10 cellular contexts compared by ENCODE assay signal in the genomic region with DNA sequence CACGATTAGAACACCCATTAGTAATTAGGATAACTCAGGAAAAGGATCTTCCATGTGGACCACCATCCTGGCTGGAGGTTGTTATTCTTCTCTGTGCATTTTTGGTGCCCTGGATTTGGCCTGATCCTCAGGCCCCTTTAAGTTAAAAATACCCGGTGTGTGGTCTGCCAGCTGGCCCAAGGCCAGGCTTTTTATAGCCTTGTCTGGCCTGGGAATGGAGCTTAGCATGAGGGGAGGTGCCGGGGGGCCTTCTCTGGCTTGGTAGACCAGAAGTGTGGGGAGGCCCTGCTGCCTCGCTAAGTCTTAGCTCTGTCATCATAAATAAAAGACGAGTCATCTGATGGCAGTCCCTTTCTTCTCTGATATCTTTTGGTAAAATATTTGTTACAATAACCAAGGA.
DNase-seq lines count a peak whose midpoint lies in the region; ATAC-seq and TF ChIP-seq lines count a peak whose summit lies in the region.
"Had no signal": no experiment of that assay in that cellular context is flagged by ENCODE, and none has a peak within 500 bp of the region (broad histone marks: within the 10 kb centered on the region; RNA-seq: fewer than 3 reads in every experiment).

No MANE protein-coding gene starts in this region.

- no peak overlapping the region for H3K4me3 Mint-ChIP-seq in progenitor cell of endocrine pancreas (ENCODE audit: low read depth)

- in situ Hi-C loops in G401 (cut with HindIII; ENCODE audit: low sequenced_read_pairs), result no loop called here

- peak overlapping the region; percentile 49 for H3K4me3 ChIP-seq in coronary artery
- H3K4me3 ChIP-seq: HAP-1 had no signal

- peak overlapping the region; percentile 56 for H3K27ac Mint-ChIP-seq in progenitor cell of endocrine pancreas

- peaks cover 9% of the 10 kb centered on the region for H3K36me3 Mint-ChIP-seq in progenitor cell of endocrine pancreas (ENCODE audit: insufficient read depth)

- TF ChIP-seq CTCF in coronary artery (IDR thresholded peaks at IDR 0.05) (no peak), progenitor cell of endocrine pancreas (IDR thresholded peaks at IDR 0.05; ENCODE audit: unreplicated experiment) (no peak)

- peak overlapping the region; percentile 49 to 56 for H3K27ac ChIP-seq in coronary artery

- H3K4me1 Mint-ChIP-seq in progenitor cell of endocrine pancreas (ENCODE audit: low read depth), result peaks cover 40% of the 10 kb centered on the region

- ATAC-seq in HG02973 (IDR thresholded peaks at IDR 0.05; ENCODE audit: unreplicated experiment) (no peak), GM18907 (IDR thresholded peaks at IDR 0.05; ENCODE audit: unreplicated experiment) (no peak)

- H3K27me3 Mint-ChIP-seq in progenitor cell of endocrine pancreas, result no peaks in the 10 kb centered on the region

- H3K9me3 Mint-ChIP-seq in progenitor cell of endocrine pancreas (ENCODE audit: low read depth), result no peaks in the 10 kb centered on the region

- DNase-seq in G401 (ENCODE audit: low spot score), result peak; percentile 79
- peak; percentile 58 to 88 for DNase-seq in NCI-H446 (lab: John Stamatoyannopoulos, UW)
- no peak for DNase-seq in coronary artery (ENCODE audit: low spot score)
- no peak for DNase-seq in progenitor cell of endocrine pancreas (ENCODE audit: low spot score, unreplicated experiment)
- no peak for DNase-seq in pons (ENCODE audit: low spot score)
- DNase-seq in GM03348 (ENCODE audit: low spot score), result no peak
- DNase-seq: NCI-H1048 had no signal

Comparison
In these comparisons a context has a peak if more than half of its experiments do, and no peak if none do; other contexts are left out.
1. DNase-seq: peak in G401 (single experiment) and NCI-H446 (2 of 2); none in coronary artery (single experiment), progenitor cell of endocrine pancreas (single experiment), pons (single experiment) and GM03348 (single experiment).